Comparison of ENCODE assay signal across 1 cellular context in the genomic region with DNA sequence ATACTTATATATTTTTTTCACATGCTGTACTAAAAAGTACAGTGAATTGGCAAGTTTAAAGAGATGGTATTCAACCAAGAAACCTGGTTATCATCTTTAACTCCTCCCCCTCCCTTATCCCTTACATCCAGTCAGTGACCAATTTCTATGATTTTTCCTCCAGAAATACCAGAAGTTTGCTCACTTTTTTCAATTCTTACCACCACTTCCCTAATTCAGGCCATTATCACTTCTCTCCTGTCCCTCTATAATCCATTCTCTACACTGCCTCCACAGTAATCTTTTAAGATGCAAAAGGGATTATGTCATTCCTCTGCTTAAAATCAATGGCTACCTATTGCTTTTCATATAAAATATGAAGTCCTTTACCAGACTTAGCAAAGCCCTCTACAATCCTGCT.
TF ChIP-seq lines count a peak whose summit lies in the region.

No MANE protein-coding gene starts in this region.

TF ChIP-seq in K562, 482 proteins besides CTCF, POLR2A, EP300 and RAD21 (continued from another document):
- TF ChIP-seq SNIP1 (IDR thresholded peaks at IDR 0.05; ENCODE audit: low read depth) = no peak
- 0 out of 4 replicates have a peak, but pooled peaks of 1 of the 2 experiments have one; percentile 15 for TF ChIP-seq KDM1A (IDR thresholded peaks at IDR 0.05)
- TF ChIP-seq MEF2A (IDR thresholded peaks at IDR 0.05; ENCODE audit: control insufficient read depth, low read depth, low read length) = no peak
- TF ChIP-seq PHF8 (IDR thresholded peaks at IDR 0.05; ENCODE audit: borderline replicate concordance, low read length) = no peak
- TF ChIP-seq, protein P1, sequence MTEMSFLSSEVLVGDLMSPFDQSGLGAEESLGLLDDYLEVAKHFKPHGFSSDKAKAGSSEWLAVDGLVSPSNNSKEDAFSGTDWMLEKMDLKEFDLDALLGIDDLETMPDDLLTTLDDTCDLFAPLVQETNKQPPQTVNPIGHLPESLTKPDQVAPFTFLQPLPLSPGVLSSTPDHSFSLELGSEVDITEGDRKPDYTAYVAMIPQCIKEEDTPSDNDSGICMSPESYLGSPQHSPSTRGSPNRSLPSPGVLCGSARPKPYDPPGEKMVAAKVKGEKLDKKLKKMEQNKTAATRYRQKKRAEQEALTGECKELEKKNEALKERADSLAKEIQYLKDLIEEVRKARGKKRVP (CRISPR knock-in tag; IDR thresholded peaks at IDR 0.05) = no peak
- no peak for TF ChIP-seq CEBPB (tag; IDR thresholded peaks at IDR 0.05)
- no peak for TF ChIP-seq ESRRB (CRISPR knock-in tag; IDR thresholded peaks at IDR 0.05; ENCODE audit: borderline replicate concordance)
- TF ChIP-seq PHF20 (IDR thresholded peaks at IDR 0.05; ENCODE audit: partially characterized antibody) = no peak
- peak; percentile 35; the same call in 1 of the 2 replicates for TF ChIP-seq CBFA2T3 (IDR thresholded peaks at IDR 0.05)
- TF ChIP-seq, protein P2, sequence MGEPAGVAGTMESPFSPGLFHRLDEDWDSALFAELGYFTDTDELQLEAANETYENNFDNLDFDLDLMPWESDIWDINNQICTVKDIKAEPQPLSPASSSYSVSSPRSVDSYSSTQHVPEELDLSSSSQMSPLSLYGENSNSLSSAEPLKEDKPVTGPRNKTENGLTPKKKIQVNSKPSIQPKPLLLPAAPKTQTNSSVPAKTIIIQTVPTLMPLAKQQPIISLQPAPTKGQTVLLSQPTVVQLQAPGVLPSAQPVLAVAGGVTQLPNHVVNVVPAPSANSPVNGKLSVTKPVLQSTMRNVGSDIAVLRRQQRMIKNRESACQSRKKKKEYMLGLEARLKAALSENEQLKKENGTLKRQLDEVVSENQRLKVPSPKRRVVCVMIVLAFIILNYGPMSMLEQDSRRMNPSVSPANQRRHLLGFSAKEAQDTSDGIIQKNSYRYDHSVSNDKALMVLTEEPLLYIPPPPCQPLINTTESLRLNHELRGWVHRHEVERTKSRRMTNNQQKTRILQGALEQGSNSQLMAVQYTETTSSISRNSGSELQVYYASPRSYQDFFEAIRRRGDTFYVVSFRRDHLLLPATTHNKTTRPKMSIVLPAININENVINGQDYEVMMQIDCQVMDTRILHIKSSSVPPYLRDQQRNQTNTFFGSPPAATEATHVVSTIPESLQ (CRISPR knock-in tag; IDR thresholded peaks at IDR 0.05) = no peak
- no peak for TF ChIP-seq ZNF444 (CRISPR knock-in tag; IDR thresholded peaks at IDR 0.05)
- TF ChIP-seq TOE1 (IDR thresholded peaks at IDR 0.05; ENCODE audit: borderline replicate concordance) = no peak
- TF ChIP-seq TOE1 (CRISPR knock-in tag; IDR thresholded peaks at IDR 0.05; ENCODE audit: borderline replicate concordance, low read depth) = no peak
- no peak for TF ChIP-seq NR4A1 (CRISPR knock-in tag; IDR thresholded peaks at IDR 0.05)
- TF ChIP-seq NR4A1 (tag; IDR thresholded peaks at IDR 0.05) = no peak
- TF ChIP-seq CREBBP (IDR thresholded peaks at IDR 0.05; ENCODE audit: low read depth, low read length) = no peak
- no peak for TF ChIP-seq SAFB (IDR thresholded peaks at IDR 0.05; ENCODE audit: borderline replicate concordance, low read depth, low read length)
